21 cellular contexts compared by ENCODE assay signal in the genomic region with DNA sequence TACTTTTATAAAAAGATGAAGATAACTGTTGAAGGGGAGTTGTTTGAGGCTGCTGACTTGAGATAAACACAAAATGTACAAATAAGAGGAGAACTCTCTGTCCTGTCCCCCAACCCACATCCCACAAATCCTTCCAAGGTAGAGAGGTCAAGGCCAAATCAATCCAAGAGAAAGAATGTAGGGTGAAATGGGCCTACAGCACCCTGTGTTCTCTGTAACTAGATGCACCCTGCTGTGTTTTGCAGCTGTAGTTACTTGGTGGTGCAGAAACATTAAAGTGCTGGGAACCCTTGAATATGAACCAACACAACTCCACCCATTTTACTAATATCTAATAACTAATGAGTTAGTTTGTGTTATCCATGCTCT. TPM values are rescaled to one million over a fixed set of nuclear protein-coding genes. Genes with fewer than 3 reads are reported as not detected.
DNase-seq lines count a peak whose midpoint lies in the region; ATAC-seq, FAIRE-seq and TF ChIP-seq lines count a peak whose summit lies in the region.
"Had no signal": no experiment of that assay in that cellular context is flagged by ENCODE, and none has a peak within 500 bp of the region (broad histone marks: within the 10 kb centered on the region; RNA-seq: fewer than 3 reads in every experiment).

No MANE protein-coding gene starts in this region.

- H3K4me3 Mint-ChIP-seq in WTC11 (peak overlapping the region; percentile 73; the same call in 1 of the 2 replicates), mesothelial cell of epicardium (no peak overlapping the region)

- H3K4me3 ChIP-seq in cardiac muscle cell: no peak overlapping the region
- no peak overlapping the region for H3K4me3 ChIP-seq in left ventricle myocardium inferior
- H3K4me3 ChIP-seq in tibial artery: no peak overlapping the region
- H3K4me3 ChIP-seq: GM23248, MG63 had no signal

- H3K27ac Mint-ChIP-seq in WTC11: peak overlapping the region; percentile 73; the same call in 1 of the 2 replicates
- peak overlapping the region; percentile 91 for H3K27ac Mint-ChIP-seq in mesothelial cell of epicardium

- no peaks in the 10 kb centered on the region for H3K36me3 ChIP-seq in cardiac muscle cell
- no peaks in the 10 kb centered on the region for H3K36me3 ChIP-seq in left ventricle myocardium inferior
- H3K36me3 ChIP-seq in tibial artery: no peaks in the 10 kb centered on the region

- H3K9me3 ChIP-seq in cardiac muscle cell (ENCODE audit: low read depth) (no peaks in the 10 kb centered on the region), left ventricle myocardium inferior (replicated peaks) (no peaks in the 10 kb centered on the region), tibial artery (no peaks in the 10 kb centered on the region)
- H3K9me3 ChIP-seq: MG63 had no signal

- intact Hi-C loops in left ventricle myocardium inferior (cut with micrococcal nuclease): no loop called here
- intact Hi-C loops in tibial artery (cut with DNase I; ENCODE audit: low total_unique reads): loop anchor here (10.0 kb wide), 1 partner anchor 254 kb away; no protein-coding TSS in a partner anchor

- FAIRE-seq in GM12892 (lab: Jason Lieb, UNC): no peak
- FAIRE-seq: G401.6, GM12891, GM19239 had no signal

- H3K27me3 ChIP-seq in cardiac muscle cell (no peaks in the 10 kb centered on the region), left ventricle myocardium inferior (ENCODE audit: low read depth) (no peaks in the 10 kb centered on the region), tibial artery (no peaks in the 10 kb centered on the region)
- H3K27me3 ChIP-seq: MG63 had no signal

- H3K27me3 Mint-ChIP-seq in WTC11 (ENCODE audit: low read depth): no peaks in the 10 kb centered on the region; the same call in 1 of the 2 replicates
- H3K27me3 Mint-ChIP-seq in mesothelial cell of epicardium (ENCODE audit: low read depth): no peaks in the 10 kb centered on the region

- H3K4me1 Mint-ChIP-seq in WTC11: peaks cover 27% of the 10 kb centered on the region
- H3K4me1 Mint-ChIP-seq in mesothelial cell of epicardium: peaks cover 48% of the 10 kb centered on the region

- H3K27ac ChIP-seq in cardiac muscle cell (peak overlapping the region; percentile 53), left ventricle myocardium inferior (replicated peaks) (no peak overlapping the region), tibial artery (peak overlapping the region; percentile 97 to 99)
- H3K27ac ChIP-seq: HL-60, KMS-11 had no signal

- ATAC-seq in WTC11 (no peak), GM21737 (IDR thresholded peaks at IDR 0.05; ENCODE audit: unreplicated experiment) (no peak)

- TF ChIP-seq POLR2A in GM12892 (IDR thresholded peaks at IDR 0.05; ENCODE audit: low read depth, low read length): no peak

- H3K4me1 ChIP-seq in cardiac muscle cell (ENCODE audit: low read depth) (peaks cover 16% of the 10 kb centered on the region), left ventricle myocardium inferior (peaks cover 34% of the 10 kb centered on the region), tibial artery (peaks cover 0 to 64% (median 46%) of the 10 kb centered on the region in 4 donors)

- POLR2A ChIA-PET in WTC11 (lab: Charles Lee): interaction anchor here (0.7 kb wide), 1 partner anchor 56 kb away, joined by 3 read pairs; no protein-coding TSS in a partner anchor

- CTCF ChIA-PET in WTC11 (lab: Charles Lee): no interaction called here

- no peaks in the 10 kb centered on the region for H3K36me3 Mint-ChIP-seq in WTC11
- H3K36me3 Mint-ChIP-seq in mesothelial cell of epicardium: no peaks in the 10 kb centered on the region

- no peak for DNase-seq in cardiac muscle cell (ENCODE audit: low read depth in 1 of 2, low spot score in 1 of 2)
- DNase-seq in left ventricle myocardium inferior: no peak
- no peak for DNase-seq in WTC11 (ENCODE audit: low spot score)
- DNase-seq in mesothelial cell of epicardium (ENCODE audit: low spot score in 2 of 2, unreplicated experiment in 2 of 2): no peak
- DNase-seq in tibial artery: no peak
- DNase-seq in NCI-H226: no peak
- no peak for DNase-seq in GM12892 (ENCODE audit: insufficient read length)
- DNase-seq: 8988T, DMS79 treated with DMSO at 0.1 percent for 48 hours, MG63, NCI-H1105, NCI-H187, NCI-H2171, SIG-M5 had no signal

- TF ChIP-seq CTCF in cardiac muscle cell (IDR thresholded peaks at IDR 0.05; ENCODE audit: low read depth, low read length): no peak
- no peak for TF ChIP-seq CTCF in left ventricle myocardium inferior (IDR thresholded peaks at IDR 0.05; ENCODE audit: borderline replicate concordance)
- TF ChIP-seq CTCF in WTC11 (IDR thresholded peaks at IDR 0.05): no peak
- TF ChIP-seq CTCF in mesothelial cell of epicardium (IDR thresholded peaks at IDR 0.05; ENCODE audit: unreplicated experiment): no peak
- no peak for TF ChIP-seq CTCF in tibial artery (IDR thresholded peaks at IDR 0.05)

- H3K9me3 Mint-ChIP-seq in WTC11 (no peaks in the 10 kb centered on the region), mesothelial cell of epicardium (no peaks in the 10 kb centered on the region)

TF ChIP-seq in WTC11, 78 proteins besides CTCF, POLR2A, EP300 and RAD21:
- TF ChIP-seq CREB1 (CRISPR knock-in tag; IDR thresholded peaks at IDR 0.05): no peak

RNA-seq across cellular contexts. Expression of a gene that starts 2.0 kb away (rescaled TPM):
- total RNA-seq in cardiac muscle cell (126 TPM in 2 replicates), left ventricle myocardium inferior (5.0 TPM), WTC11 (2021) (34.4 to 40.6 TPM (median 36.6 TPM) in 3 replicates), mesothelial cell of epicardium (41.7 to 43.1 TPM (median 42.1 TPM) in 3 replicates)
- 96.6 and 101 TPM in 2 replicates for polyA plus RNA-seq in cardiac muscle cell
- 11.8 TPM for polyA plus RNA-seq in GM12892 (2012; ENCODE audit: missing spikeins)
